ENCODE assay signal across 8 cellular contexts in genomic region chr1:216723274-216723780, GRCh38. TPM values are rescaled to one million over a fixed set of nuclear protein-coding genes. Genes with fewer than 3 reads are reported as not detected.
A peak's percentile ranks its signal among the peaks of the same experiment; 100 is the strongest.
DNase-seq lines count a peak whose midpoint lies in the region; TF ChIP-seq lines count a peak whose summit lies in the region.

ESRRG (minus strand) TSS chr1:216723429; CDS start chr1:216723299, 130 bp downstream.

- H3K27me3 ChIP-seq in AG04450 (ENCODE audit: control insufficient read depth, insufficient read depth, low read length) (peaks cover 17% of the 10 kb centered on the region), MM.1S (replicated peaks; ENCODE audit: insufficient read depth, low read length) (no peaks in the 10 kb centered on the region), WERI-Rb-1 (ENCODE audit: insufficient read depth, low read depth, severe bottlenecking) (no peaks in the 10 kb centered on the region), iPS-15b (ENCODE audit: control insufficient read depth, insufficient read depth, low read length) (peaks cover 13% of the 10 kb centered on the region), sigmoid colon (peaks cover 0 to 30% (median 4%) of the 10 kb centered on the region in 3 donors)

- no peak for DNase-seq in AG04450 (ENCODE audit: low read depth, low spot score)
- DNase-seq in MM.1S: peak; percentile 77
- DNase-seq in WERI-Rb-1: peak; percentile 100
- DNase-seq in sigmoid colon: no peak
- no peak for DNase-seq in NK-92 treated with Interleukin-12 subunit alpha and Interleukin-12 subunit beta, amount 100 ng/mL, for 24 hours (lab: John Stamatoyannopoulos, UW)
- DNase-seq in stimulated activated naive CD4-positive, alpha-beta T cell treated with Interleukin-2 at 50 U/mL for 16 hours (lab: John Stamatoyannopoulos, UW): no peak
- no peak for DNase-seq in stimulated activated naive CD4-positive, alpha-beta T cell (lab: John Stamatoyannopoulos, UW)

- peaks cover 14% of the 10 kb centered on the region for H3F3A ChIP-seq in MM.1S (ENCODE audit: insufficient read depth, low read length)

- H3K4me1 ChIP-seq in MM.1S (ENCODE audit: low read length) (0 out of 2 replicates have a peak, but pooled peaks cover 3% of the 10 kb centered on the region), iPS-15b (ENCODE audit: control insufficient read depth, insufficient read depth, low read length) (no peaks in the 10 kb centered on the region), sigmoid colon (peaks cover 0 to 11% (median 6%) of the 10 kb centered on the region in 4 donors)

- no peak for TF ChIP-seq CTCF in AG04450 (IDR thresholded peaks at IDR 0.05; ENCODE audit: low read depth, low read length)
- no peak for TF ChIP-seq CTCF in MM.1S (IDR thresholded peaks at IDR 0.05; ENCODE audit: low read length)
- no peak for TF ChIP-seq CTCF in WERI-Rb-1 (IDR thresholded peaks at IDR 0.05; ENCODE audit: low read depth, low read length)
- TF ChIP-seq CTCF in sigmoid colon (IDR thresholded peaks at IDR 0.05): no peak

- 1% methylated on average over 17 of the region's 17 CpGs for WGBS in sigmoid colon, 2 donors

- H3K9ac ChIP-seq in MM.1S (ENCODE audit: low read length) (peak within 1 kb of the TSS; percentile 33; the same call in 1 of the 2 replicates), iPS-15b (ENCODE audit: low read depth, low read length) (no peak within 1 kb of the TSS)

- intact Hi-C loops in sigmoid colon (cut with DNase I): no loop called here

- no peaks in the 10 kb centered on the region for H3K9me2 ChIP-seq in MM.1S (replicated peaks; ENCODE audit: insufficient read depth, low read length)

- H3K27ac ChIP-seq in AG04450 (ENCODE audit: low read depth, low read length) (no peak within 1 kb of the TSS), MM.1S (ENCODE audit: low read length) (peak within 1 kb of the TSS; percentile 30; the same call in 1 of the 2 replicates), WERI-Rb-1 (peak within 1 kb of the TSS; percentile 80), sigmoid colon (peak within 1 kb of the TSS in 1 of 4 donors; percentile 49)

- H3K4me2 ChIP-seq in MM.1S (ENCODE audit: low read depth, low read length): peak within 1 kb of the TSS; percentile 88

- no peak for TF ChIP-seq POLR2A in sigmoid colon (IDR thresholded peaks at IDR 0.05)

- no peaks in the 10 kb centered on the region for H3K79me2 ChIP-seq in MM.1S (ENCODE audit: low read length)

- POLR2A ChIA-PET in AG04450 (lab: Yijun Ruan, JAX): no interaction called here

- H3K9me3 ChIP-seq in AG04450 (ENCODE audit: control insufficient read depth, insufficient read depth, low read length) (no peaks in the 10 kb centered on the region), MM.1S (replicated peaks; ENCODE audit: insufficient read depth, low read length) (no peaks in the 10 kb centered on the region), WERI-Rb-1 (ENCODE audit: severe bottlenecking) (no peaks in the 10 kb centered on the region), iPS-15b (ENCODE audit: control insufficient read depth, insufficient read depth, low read length) (no peaks in the 10 kb centered on the region), sigmoid colon (no peaks in the 10 kb centered on the region)

- no peak for TF ChIP-seq EP300 in sigmoid colon (IDR thresholded peaks at IDR 0.05)

- H3K36me3 ChIP-seq in MM.1S (replicated peaks; ENCODE audit: insufficient read depth, low read length) (no peaks in the 10 kb centered on the region), WERI-Rb-1 (peaks cover 7% of the 10 kb centered on the region), iPS-15b (ENCODE audit: control insufficient read depth, insufficient read depth, low read length) (no peaks in the 10 kb centered on the region), sigmoid colon (no peaks in the 10 kb centered on the region)

- H3K4me3 ChIP-seq in AG04450 (ENCODE audit: low read depth, low read length) (peak within 1 kb of the TSS; percentile 46), MM.1S (ENCODE audit: low read length) (peak within 1 kb of the TSS; percentile 65), WERI-Rb-1 (ENCODE audit: low read depth, low read length) (peak within 1 kb of the TSS; percentile 90), iPS-15b (ENCODE audit: low read depth, low read length) (peak within 1 kb of the TSS; percentile 72), sigmoid colon (peak within 1 kb of the TSS; percentile 21 to 46 (median 38))

- peak within 1 kb of the TSS; percentile 81 for H2AFZ ChIP-seq in MM.1S (ENCODE audit: low read length)

- H4K20me1 ChIP-seq in MM.1S (ENCODE audit: insufficient read depth, low read length): no peaks in the 10 kb centered on the region

- CTCF ChIA-PET in AG04450 (lab: Charles Lee): interaction anchor here (0.6 to 2.1 kb wide), 2 partner anchors 502 to 599 kb away, joined by 3 to 6 read pairs; no protein-coding TSS in a partner anchor

RNA-seq across cellular contexts. Expression of gene ESRRG, which starts in this region (rescaled TPM):
- 0.16 and 0.22 TPM in 2 replicates for polyA plus RNA-seq in AG04450 (2011; rRNA removed)
- 0.96 and 4.0 TPM in 2 replicates for polyA minus RNA-seq in AG04450 (2011; rRNA and poly(A)+ RNA removed)
- total RNA-seq in sigmoid colon: under 1 TPM; 0.33 to 0.71 (median 0.62) TPM
- under 1 TPM; under 0.01 to 0.23 (median 0.17) TPM for polyA plus RNA-seq in sigmoid colon

Comparison
In these comparisons a context has a peak if more than half of its experiments do, and no peak if none do; other contexts are left out.
1. DNase-seq: peak in MM.1S (single experiment) and WERI-Rb-1 (single experiment); none in AG04450 (single experiment), sigmoid colon (single experiment), NK-92 treated with Interleukin-12 subunit alpha and Interleukin-12 subunit beta, amount 100 ng/mL, for 24 hours (single experiment), stimulated activated naive CD4-positive, alpha-beta T cell treated with Interleukin-2 at 50 U/mL for 16 hours (single experiment) and stimulated activated naive CD4-positive, alpha-beta T cell (0 of 6).
2. H3K4me3 ChIP-seq: peak in every context shown above with its lines; median percentile 90 in WERI-Rb-1; 72 in iPS-15b; 65 in MM.1S; 46 in AG04450; 38 in sigmoid colon.